Comparison of ENCODE assay signal across 25 cellular contexts in the genomic region with DNA sequence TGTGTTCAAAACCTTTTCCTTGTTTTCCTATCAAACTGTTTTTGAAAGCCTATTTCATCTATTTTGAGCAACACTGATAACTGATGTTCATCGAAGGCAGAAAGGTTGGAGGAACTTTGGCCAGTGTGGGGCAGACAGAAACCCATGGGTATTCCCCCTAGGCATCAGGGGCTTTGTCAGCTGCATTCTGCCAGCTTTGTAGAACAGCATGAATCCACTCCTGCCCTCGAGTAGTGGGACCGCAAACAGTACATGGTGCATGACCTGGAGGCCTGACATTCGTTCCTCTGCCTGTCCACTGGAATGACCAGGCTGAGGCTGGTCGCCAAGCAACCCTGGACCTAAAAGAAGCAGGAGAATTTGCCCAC. TPM values are rescaled to one million over a fixed set of nuclear protein-coding genes. Genes with fewer than 3 reads are reported as not detected.
DNase-seq lines count a peak whose midpoint lies in the region; ATAC-seq and TF ChIP-seq lines count a peak whose summit lies in the region.
"Had no signal": no experiment of that assay in that cellular context is flagged by ENCODE, and none has a peak within 500 bp of the region (broad histone marks: within the 10 kb centered on the region; RNA-seq: fewer than 3 reads in every experiment).

No MANE protein-coding gene starts in this region.

- H3K4me3 Mint-ChIP-seq in natural killer cell (no peak overlapping the region), activated B cell treated with CpG ODN at 0.5 μM for 24 hours (no peak overlapping the region)
- no peak overlapping the region for H3K4me3 Mint-ChIP-seq in natural killer cell treated with Interleukin-12 subunit alpha and Interleukin-12 subunit beta and Interleukin-15 and Interleukin-18, amount 100 ng/mL, for 72 hours
- H3K4me3 Mint-ChIP-seq: CD4-positive, CD25-positive, alpha-beta regulatory T cell; CD8-positive, alpha-beta memory T cell; HFFc6; IgD-negative memory B cell had no signal

- no peaks in the 10 kb centered on the region for H3K9me3 Mint-ChIP-seq in natural killer cell
- peaks cover 7% of the 10 kb centered on the region for H3K9me3 Mint-ChIP-seq in natural killer cell treated with Interleukin-12 subunit alpha and Interleukin-12 subunit beta and Interleukin-15 and Interleukin-18, amount 100 ng/mL, for 72 hours
- peaks cover 2% of the 10 kb centered on the region for H3K9me3 Mint-ChIP-seq in activated B cell treated with CpG ODN at 0.5 μM for 24 hours
- H3K9me3 Mint-ChIP-seq: CD4-positive, CD25-positive, alpha-beta regulatory T cell; CD8-positive, alpha-beta memory T cell; HFFc6; IgD-negative memory B cell had no signal

- POLR2A ChIA-PET in activated B cell treated with CpG ODN at 0.5 μM for 24 hours (lab: Charles Lee) = interaction anchor here (0.8 to 1.0 kb wide), 3 partner anchors 21 to 206 kb away, joined by 3 to 4 read pairs (median 4); partner anchors contain the start of gene ARHGAP26
- POLR2A ChIA-PET in SK-N-SH (lab: Yijun Ruan, JAX) = no interaction called here

- TF ChIP-seq CTCF in natural killer cell (IDR thresholded peaks at IDR 0.05) (no peak), activated B cell treated with CpG ODN at 0.5 μM for 24 hours (IDR thresholded peaks at IDR 0.05) (no peak), neutrophil (IDR thresholded peaks at IDR 0.05) (no peak), SK-N-SH (IDR thresholded peaks at IDR 0.05) (no peak)

- no peak overlapping the region for H2AFZ ChIP-seq in SK-N-SH (ENCODE audit: low read depth)
- H2AFZ ChIP-seq: GM23248 had no signal

- H3K9me2 ChIP-seq in SK-N-SH = no peaks in the 10 kb centered on the region

- ATAC-seq in natural killer cell = no peak
- ATAC-seq in natural killer cell treated with Interleukin-12 subunit alpha and Interleukin-12 subunit beta and Interleukin-15 and Interleukin-18, amount 100 ng/mL, for 72 hours = no peak
- ATAC-seq in activated B cell treated with CpG ODN at 0.5 μM for 24 hours (ENCODE audit: low read depth) = peak; percentile 31
- ATAC-seq in esophagus mucosa = no peak
- no peak for ATAC-seq in left ventricle myocardium superior
- ATAC-seq: A549, GM12878, HCT116, HepG2 had no signal

- H3K4me3 ChIP-seq in neutrophil (ENCODE audit: low read depth in 1 of 2, low read length in 1 of 2) (no peak overlapping the region), SK-N-SH (ENCODE audit: low read depth in 2 of 2, low read length in 1 of 2) (no peak overlapping the region)
- H3K4me3 ChIP-seq: A549, GM12878, GM23248 had no signal

- H3K27ac ChIP-seq in neutrophil (peak overlapping the region; percentile 36), SK-N-SH (ENCODE audit: low read depth in 2 of 2, low read length in 1 of 2) (peak overlapping the region in 1 of 2 experiments; percentile 86; a peak in 1 of 4 replicates)
- H3K27ac ChIP-seq: 22Rv1, A549, GM23248 had no signal

- DNase-seq in natural killer cell (no peak), activated B cell treated with CpG ODN at 0.5 μM for 24 hours (no peak), SK-N-SH (no peak), left ventricle myocardium superior (no peak), NOMO-1 treated with dmso at 0.1 percent for 144 hours (lab: John Stamatoyannopoulos, UW; ENCODE audit: unreplicated experiment) (no peak)
- no peak for DNase-seq in natural killer cell treated with Interleukin-12 subunit alpha and Interleukin-12 subunit beta and Interleukin-15 and Interleukin-18, amount 100 ng/mL, for 72 hours (ENCODE audit: low spot score)
- DNase-seq: AML-193; CD4-positive, CD25-positive, alpha-beta regulatory T cell; CD8-positive, alpha-beta memory T cell; COR-L47; DMS 273 treated with DMSO at 0.1 percent for 48 hours; DMS53; DND-41; EL; GM23248; HFFc6 had no signal

- peak overlapping the region; percentile 41 to 49 for H3K27ac Mint-ChIP-seq in natural killer cell
- peak overlapping the region in 1 of 2 donors; percentile 98 for H3K27ac Mint-ChIP-seq in natural killer cell treated with Interleukin-12 subunit alpha and Interleukin-12 subunit beta and Interleukin-15 and Interleukin-18, amount 100 ng/mL, for 72 hours
- no peak overlapping the region for H3K27ac Mint-ChIP-seq in activated B cell treated with CpG ODN at 0.5 μM for 24 hours
- H3K27ac Mint-ChIP-seq: CD4-positive, CD25-positive, alpha-beta regulatory T cell; HFFc6; IgD-negative memory B cell had no signal

- H3K27me3 Mint-ChIP-seq in natural killer cell (ENCODE audit: low read depth in 2 of 2) = no peaks in the 10 kb centered on the region
- H3K27me3 Mint-ChIP-seq in natural killer cell treated with Interleukin-12 subunit alpha and Interleukin-12 subunit beta and Interleukin-15 and Interleukin-18, amount 100 ng/mL, for 72 hours = no peaks in the 10 kb centered on the region
- no peaks in the 10 kb centered on the region for H3K27me3 Mint-ChIP-seq in activated B cell treated with CpG ODN at 0.5 μM for 24 hours
- H3K27me3 Mint-ChIP-seq: CD4-positive, CD25-positive, alpha-beta regulatory T cell; CD8-positive, alpha-beta memory T cell; IgD-negative memory B cell had no signal

- H3K4me2 ChIP-seq in SK-N-SH = no peak overlapping the region
- H3K4me2 ChIP-seq: A549 had no signal

- H3K4me1 ChIP-seq in neutrophil (ENCODE audit: control insufficient read depth in 1 of 2, insufficient read depth in 1 of 2, low read depth in 1 of 2, low read length in 1 of 2) (peaks cover 53 to 70% of the 10 kb centered on the region in 2 experiments), SK-N-SH (ENCODE audit: control insufficient read depth in 1 of 2, insufficient read depth in 2 of 2, low read depth in 1 of 2, low read length in 1 of 2) (peaks cover 0 to 25% of the 10 kb centered on the region in 2 experiments; a peak in 2 of 4 replicates)

- no peak for TF ChIP-seq RAD21 in SK-N-SH (IDR thresholded peaks at IDR 0.05; ENCODE audit: low read length)

- TF ChIP-seq EP300 in SK-N-SH (IDR thresholded peaks at IDR 0.05; ENCODE audit: borderline replicate concordance in 1 of 2, low read depth in 1 of 2, low read length in 1 of 2) = no peak

- 0 out of 2 replicates have a peak, but pooled peaks cover 5% of the 10 kb centered on the region for H3K79me2 ChIP-seq in SK-N-SH (ENCODE audit: insufficient read depth)

- H3K4me1 Mint-ChIP-seq in natural killer cell (peaks cover 93% of the 10 kb centered on the region in 2 donors), activated B cell treated with CpG ODN at 0.5 μM for 24 hours (peaks cover 60% of the 10 kb centered on the region)
- H3K4me1 Mint-ChIP-seq in natural killer cell treated with Interleukin-12 subunit alpha and Interleukin-12 subunit beta and Interleukin-15 and Interleukin-18, amount 100 ng/mL, for 72 hours (ENCODE audit: low read depth in 2 of 2) = peaks cover 75 to 76% of the 10 kb centered on the region in 2 donors

- WGBS in SK-N-SH (ENCODE audit: low lambda C conversion rate) = 91% methylated on average over 5 of the region's 5 CpGs

- CTCF ChIA-PET in activated B cell treated with CpG ODN at 0.5 μM for 24 hours (lab: Charles Lee) (interaction anchor here (1.7 kb wide), 1 partner anchor 44 kb away, joined by 7 read pairs; no protein-coding TSS in a partner anchor), SK-N-SH (lab: Yijun Ruan, JAX) (interaction anchor here (1.0 to 1.7 kb wide), 4 partner anchors 10 to 75 kb away, joined by 3 to 7 read pairs (median 4); partner anchors contain the start of gene ARHGAP26)

- no peaks in the 10 kb centered on the region for H3F3A ChIP-seq in SK-N-SH (replicated peaks; ENCODE audit: insufficient read depth)

- H3K36me3 ChIP-seq in neutrophil = peaks cover 24% of the 10 kb centered on the region
- H3K36me3 ChIP-seq in SK-N-SH (replicated peaks in 1 of 2; ENCODE audit: control insufficient read depth in 1 of 2, insufficient read depth in 2 of 2, low read length in 1 of 2) = no peaks in the 10 kb centered on the region

- no peaks in the 10 kb centered on the region for H4K20me1 ChIP-seq in SK-N-SH (ENCODE audit: insufficient read depth)

- H3K36me3 Mint-ChIP-seq in natural killer cell = peaks cover 8% of the 10 kb centered on the region
- H3K36me3 Mint-ChIP-seq in natural killer cell treated with Interleukin-12 subunit alpha and Interleukin-12 subunit beta and Interleukin-15 and Interleukin-18, amount 100 ng/mL, for 72 hours = peaks cover 12% of the 10 kb centered on the region
- H3K36me3 Mint-ChIP-seq in activated B cell treated with CpG ODN at 0.5 μM for 24 hours (ENCODE audit: low read depth) = no peaks in the 10 kb centered on the region

- intact Hi-C loops in natural killer cell (cut with micrococcal nuclease) = no loop called here
- intact Hi-C loops in activated B cell treated with CpG ODN at 0.5 μM for 24 hours (cut with micrococcal nuclease) = no loop called here
- intact Hi-C loops in left ventricle myocardium superior (cut with micrococcal nuclease) = no loop called here

- no peaks in the 10 kb centered on the region for H3K27me3 ChIP-seq in neutrophil
- no peaks in the 10 kb centered on the region for H3K27me3 ChIP-seq in SK-N-SH (ENCODE audit: insufficient read depth)

- no peak overlapping the region for H3K9ac ChIP-seq in SK-N-SH
- H3K9ac ChIP-seq: GM23248 had no signal

- H3K9me3 ChIP-seq in neutrophil (no peaks in the 10 kb centered on the region), SK-N-SH (no peaks in the 10 kb centered on the region)
- H3K9me3 ChIP-seq: A549 had no signal

TF ChIP-seq in SK-N-SH, 30 proteins besides CTCF, POLR2A, EP300 and RAD21 (continues in another document):
- no peak for TF ChIP-seq RCOR1 (IDR thresholded peaks at IDR 0.05; ENCODE audit: low read length)
- no peak for TF ChIP-seq FOXJ3 (CRISPR knock-in tag; IDR thresholded peaks at IDR 0.05)
- no peak for TF ChIP-seq TCF12 (IDR thresholded peaks at IDR 0.05)
- no peak for TF ChIP-seq ELF1 (IDR thresholded peaks at IDR 0.05)
- TF ChIP-seq USF2 (IDR thresholded peaks at IDR 0.05; ENCODE audit: borderline replicate concordance, low read depth, low read length) = no peak

RNA-seq across cellular contexts. Expression of gene ARHGAP26, which starts 22.7 kb away (rescaled TPM):
- 100 to 1,000 TPM; 153 to 159 (median 158) TPM for total RNA-seq in natural killer cell
- 100 to 1,000 TPM; 109 to 110 TPM for total RNA-seq in natural killer cell treated with Interleukin-12 subunit alpha and Interleukin-12 subunit beta and Interleukin-15 and Interleukin-18, amount 100 ng/mL, for 72 hours
- 14.0 and 20.9 TPM in 2 replicates for total RNA-seq in activated B cell treated with CpG ODN at 0.5 μM for 24 hours
- total RNA-seq in esophagus mucosa = 7.1 TPM
- polyA plus RNA-seq in SK-N-SH (2012; rRNA removed) = 6.1 and 8.4 TPM in 2 replicates
- polyA plus RNA-seq in SK-N-SH (2012; cell fraction: cytosol; rRNA removed) = 4.4 and 4.6 TPM in 2 replicates
- polyA plus RNA-seq in SK-N-SH (2012; cell fraction: nucleus; rRNA removed) = 19.4 and 33.8 TPM in 2 replicates
- 34.9 TPM for total RNA-seq in left ventricle myocardium superior
- total RNA-seq: G401 had no signal
